ENCODE assay signal across 24 cellular contexts in the genomic region with DNA sequence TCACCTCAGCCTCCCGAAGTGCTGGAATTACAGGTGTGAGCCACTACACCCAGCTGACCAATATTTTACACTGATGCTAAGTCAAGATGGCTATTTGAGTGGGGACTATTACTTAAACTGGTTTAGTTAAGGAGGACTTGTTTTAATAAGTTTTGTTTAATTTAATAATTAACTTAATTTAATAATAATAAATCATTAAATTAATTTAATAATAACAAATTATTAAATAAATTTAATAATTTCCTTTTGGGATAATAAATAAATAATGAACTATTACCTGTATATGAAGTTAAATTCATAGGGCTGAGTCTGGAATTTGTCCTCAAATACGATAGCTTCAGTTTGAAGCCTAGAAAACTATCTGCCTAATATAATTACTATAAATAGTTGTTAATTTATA.
"Had no signal": no experiment of that assay in that cellular context is flagged by ENCODE, and none has a peak within 500 bp of the region (broad histone marks: within the 10 kb centered on the region; RNA-seq: fewer than 3 reads in every experiment).

No MANE protein-coding gene starts in this region.

- H3K9me3 ChIP-seq: gastrocnemius medialis, lower lobe of right lung, mucosa of descending colon had no signal

- ATAC-seq: foreskin keratinocyte, gastrocnemius medialis, heart right ventricle, left colon, left lobe of liver, left ventricle myocardium superior, lower lobe of right lung, mucosa of descending colon had no signal

- H3K27me3 ChIP-seq: dorsolateral prefrontal cortex, esophagus muscularis mucosa, foreskin keratinocyte, gastrocnemius medialis, heart right ventricle had no signal

- DNase-seq: cerebellar nuclear complex; dermis blood vessel endothelial cell; dorsolateral prefrontal cortex; effector CD4-positive, alpha-beta T cell; effector memory CD4-positive, alpha-beta T cell; foreskin keratinocyte; gastrocnemius medialis; glutamatergic neuron; head of caudate nucleus; heart right ventricle; hippocampal formation; kidney glomerular epithelial cell; left colon; left ventricle myocardium superior; lower lobe of right lung; mesenchymal stem cell; mucosa of descending colon had no signal

- H3K4me3 ChIP-seq: coronary artery, dorsolateral prefrontal cortex, esophagus muscularis mucosa, gastrocnemius medialis, heart right ventricle, lower lobe of right lung, mucosa of descending colon had no signal

- FAIRE-seq: endothelial cell of umbilical vein, islet of Langerhans, keratinocyte had no signal

- H3K36me3 Mint-ChIP-seq: mesothelial cell of epicardium had no signal

- H3K4me1 ChIP-seq: esophagus muscularis mucosa, foreskin keratinocyte, gastrocnemius medialis, heart right ventricle, lower lobe of right lung had no signal

- H3K4me3 Mint-ChIP-seq: mesothelial cell of epicardium had no signal

- H3K27ac Mint-ChIP-seq: mesothelial cell of epicardium had no signal

- H3K4me1 Mint-ChIP-seq: mesothelial cell of epicardium had no signal

- H3K27ac ChIP-seq: coronary artery, dorsolateral prefrontal cortex, esophagus muscularis mucosa, foreskin keratinocyte, gastrocnemius medialis, heart right ventricle, lower lobe of right lung had no signal

- H3K36me3 ChIP-seq: esophagus muscularis mucosa, gastrocnemius medialis, heart right ventricle, lower lobe of right lung had no signal
